In genomic region chr7:47501406-47501805, GRCh38 we compare ENCODE assay signal across 1 cellular context.
TF ChIP-seq lines count a peak whose summit lies in the region.

No MANE protein-coding gene starts in this region.

TF ChIP-seq in SK-N-SH, 30 proteins besides CTCF, POLR2A, EP300 and RAD21 (continued from another document):
- no peak for TF ChIP-seq REST (IDR thresholded peaks at IDR 0.05; ENCODE audit: low read depth, low read length)
- peak; percentile 28; the same call in 1 of the 2 replicates for TF ChIP-seq PBX3 (IDR thresholded peaks at IDR 0.05)
- TF ChIP-seq JUND (IDR thresholded peaks at IDR 0.05): no peak; the same call in 1 of the 2 replicates
- TF ChIP-seq MAX (IDR thresholded peaks at IDR 0.05; ENCODE audit: low read depth): peak; percentile 78
- no peak for TF ChIP-seq MXI1 (IDR thresholded peaks at IDR 0.05; ENCODE audit: low read depth, low read length)
- TF ChIP-seq GABPA (IDR thresholded peaks at IDR 0.05; ENCODE audit: low read depth): no peak
- TF ChIP-seq RXRA (IDR thresholded peaks at IDR 0.05; ENCODE audit: borderline replicate concordance, low read depth): peak; percentile 91; the same call in 1 of the 2 replicates
- no peak for TF ChIP-seq MEF2A (IDR thresholded peaks at IDR 0.05; ENCODE audit: borderline replicate concordance, low read depth)
- no peak for TF ChIP-seq GATA2 (CRISPR knock-in tag; IDR thresholded peaks at IDR 0.05)
- TF ChIP-seq FOXM1 (IDR thresholded peaks at IDR 0.05; ENCODE audit: low read depth): no peak
- peak; percentile 73 for TF ChIP-seq TCF12 (IDR thresholded peaks at IDR 0.05)
- TF ChIP-seq USF1 (IDR thresholded peaks at IDR 0.05; ENCODE audit: borderline replicate concordance, low read depth): no peak
- no peak for TF ChIP-seq USF2 (IDR thresholded peaks at IDR 0.05; ENCODE audit: borderline replicate concordance, low read depth, low read length)
- no peak for TF ChIP-seq NRF1 (IDR thresholded peaks at IDR 0.05; ENCODE audit: low read depth, low read length)
- no peak for TF ChIP-seq EZH2phosphoT487 (IDR thresholded peaks at IDR 0.05; ENCODE audit: borderline replicate concordance, low read depth)
- TF ChIP-seq RCOR1 (IDR thresholded peaks at IDR 0.05; ENCODE audit: low read length): no peak
- no peak for TF ChIP-seq IRF3 (IDR thresholded peaks at IDR 0.05; ENCODE audit: low read depth, low read length)
- peak; percentile 70; the same call in 1 of the 2 replicates for TF ChIP-seq FOSL2 (IDR thresholded peaks at IDR 0.05; ENCODE audit: borderline replicate concordance, low read depth)
- TF ChIP-seq ELF1 (IDR thresholded peaks at IDR 0.05): no peak
- no peak for TF ChIP-seq RFX5 (IDR thresholded peaks at IDR 0.05; ENCODE audit: low read length)
- no peak for TF ChIP-seq SIN3A (IDR thresholded peaks at IDR 0.05; ENCODE audit: borderline replicate concordance, low read depth, low read length)
